ENCODE assay signal across 8 cellular contexts in genomic region chr4:74675673-74676279, GRCh38.
DNase-seq lines count a peak whose midpoint lies in the region; ATAC-seq and TF ChIP-seq lines count a peak whose summit lies in the region.

No MANE protein-coding gene starts in this region.

- H3K27ac ChIP-seq in VCaP, result no peak overlapping the region

- intact Hi-C loops in activated naive CD4-positive, alpha-beta T cell treated with anti-CD3 and anti-CD28 coated beads for 36 hours (cut with micrococcal nuclease), result loop anchor here (1.0 to 2.0 kb wide), 3 partner anchors 231 to 355 kb away; partner anchors contain the start of gene AREG
- intact Hi-C loops in left cardiac atrium (cut with DNase I), result loop anchor here in 1 of 2 donors (2.0 to 10.0 kb wide), 3 partner anchors 141 to 481 kb away; no protein-coding TSS in a partner anchor

- peak; percentile 44 to 71 for ATAC-seq in left cardiac atrium
- ATAC-seq in stimulated activated effector memory CD8-positive, alpha-beta T cell treated with anti-CD3 and anti-CD28 coated beads, Interleukin-12 subunit alpha, Interleukin-12 subunit beta, amount 100 ng/mL, for 72 hours, result peak; percentile 54

- CTCF ChIA-PET in activated naive CD4-positive, alpha-beta T cell treated with anti-CD3 and anti-CD28 coated beads for 36 hours (lab: Charles Lee), result interaction anchor here (0.6 to 4.2 kb wide), 19 partner anchors 11 to 481 kb away, joined by 3 to 28 read pairs (median 4); partner anchors contain the start of gene AREG

- peaks cover 4% of the 10 kb centered on the region for H3K4me1 Mint-ChIP-seq in activated naive CD4-positive, alpha-beta T cell treated with anti-CD3 and anti-CD28 coated beads for 36 hours (ENCODE audit: low read depth)
- no peaks in the 10 kb centered on the region for H3K4me1 Mint-ChIP-seq in stimulated activated effector memory CD8-positive, alpha-beta T cell treated with anti-CD3 and anti-CD28 coated beads, Interleukin-12 subunit alpha, Interleukin-12 subunit beta, amount 100 ng/mL, for 72 hours

- H3K9me3 Mint-ChIP-seq in activated naive CD4-positive, alpha-beta T cell treated with anti-CD3 and anti-CD28 coated beads for 36 hours, result no peaks in the 10 kb centered on the region
- no peaks in the 10 kb centered on the region for H3K9me3 Mint-ChIP-seq in stimulated activated effector memory CD8-positive, alpha-beta T cell treated with anti-CD3 and anti-CD28 coated beads, Interleukin-12 subunit alpha, Interleukin-12 subunit beta, amount 100 ng/mL, for 72 hours

- H3K27ac Mint-ChIP-seq in activated naive CD4-positive, alpha-beta T cell treated with anti-CD3 and anti-CD28 coated beads for 36 hours, result no peak overlapping the region
- H3K27ac Mint-ChIP-seq in stimulated activated effector memory CD8-positive, alpha-beta T cell treated with anti-CD3 and anti-CD28 coated beads, Interleukin-12 subunit alpha, Interleukin-12 subunit beta, amount 100 ng/mL, for 72 hours, result no peak overlapping the region

- DNase-seq in activated naive CD4-positive, alpha-beta T cell treated with anti-CD3 and anti-CD28 coated beads for 36 hours, result peak; percentile 19
- DNase-seq in activated naive CD4-positive, alpha-beta T cell treated with anti-CD3 and anti-CD28 coated beads, Interleukin-2, amount 50 U/mL, for 16 hours, result no peak
- peak; percentile 16 for DNase-seq in H7
- peak; percentile 16 for DNase-seq in NCI-H1048 (lab: John Stamatoyannopoulos, UW)
- DNase-seq in left cardiac atrium, result no peak
- DNase-seq in stimulated activated effector memory CD8-positive, alpha-beta T cell treated with anti-CD3 and anti-CD28 coated beads, Interleukin-12 subunit alpha, Interleukin-12 subunit beta, amount 100 ng/mL, for 72 hours (ENCODE audit: low spot score in 2 of 2), result no peak
- DNase-seq in globus pallidus (ENCODE audit: low spot score), result no peak

- H3K36me3 ChIP-seq in H7 (replicated peaks; ENCODE audit: control insufficient read depth, insufficient read depth, low read length), result no peaks in the 10 kb centered on the region

- peak; percentile 97 for TF ChIP-seq CTCF in VCaP (conservative IDR thresholded peaks at IDR 0.05)

- no peak overlapping the region for H3K4me3 ChIP-seq in H7 (ENCODE audit: insufficient read depth, low read depth, low read length)

- H3K36me3 Mint-ChIP-seq in activated naive CD4-positive, alpha-beta T cell treated with anti-CD3 and anti-CD28 coated beads for 36 hours (ENCODE audit: low read depth), result no peaks in the 10 kb centered on the region
- no peaks in the 10 kb centered on the region for H3K36me3 Mint-ChIP-seq in stimulated activated effector memory CD8-positive, alpha-beta T cell treated with anti-CD3 and anti-CD28 coated beads, Interleukin-12 subunit alpha, Interleukin-12 subunit beta, amount 100 ng/mL, for 72 hours

- no peak overlapping the region for H3K4me3 Mint-ChIP-seq in activated naive CD4-positive, alpha-beta T cell treated with anti-CD3 and anti-CD28 coated beads for 36 hours
- no peak overlapping the region for H3K4me3 Mint-ChIP-seq in stimulated activated effector memory CD8-positive, alpha-beta T cell treated with anti-CD3 and anti-CD28 coated beads, Interleukin-12 subunit alpha, Interleukin-12 subunit beta, amount 100 ng/mL, for 72 hours

- H3K27me3 ChIP-seq in H7 (ENCODE audit: control insufficient read depth, insufficient read depth, low read length), result no peaks in the 10 kb centered on the region

- peaks cover 5% of the 10 kb centered on the region for H3K27me3 Mint-ChIP-seq in activated naive CD4-positive, alpha-beta T cell treated with anti-CD3 and anti-CD28 coated beads for 36 hours (ENCODE audit: low read depth)

Comparison
In these comparisons a context has a peak if more than half of its experiments do, and no peak if none do; other contexts are left out.
1. DNase-seq: peak in activated naive CD4-positive, alpha-beta T cell treated with anti-CD3 and anti-CD28 coated beads for 36 hours (single experiment), H7 (single experiment) and NCI-H1048 (single experiment); none in activated naive CD4-positive, alpha-beta T cell treated with anti-CD3 and anti-CD28 coated beads, Interleukin-2, amount 50 U/mL, for 16 hours (single experiment), left cardiac atrium (single experiment), stimulated activated effector memory CD8-positive, alpha-beta T cell treated with anti-CD3 and anti-CD28 coated beads, Interleukin-12 subunit alpha, Interleukin-12 subunit beta, amount 100 ng/mL, for 72 hours (0 of 2) and globus pallidus (single experiment).